26 cellular contexts compared by ENCODE assay signal in the genomic region with DNA sequence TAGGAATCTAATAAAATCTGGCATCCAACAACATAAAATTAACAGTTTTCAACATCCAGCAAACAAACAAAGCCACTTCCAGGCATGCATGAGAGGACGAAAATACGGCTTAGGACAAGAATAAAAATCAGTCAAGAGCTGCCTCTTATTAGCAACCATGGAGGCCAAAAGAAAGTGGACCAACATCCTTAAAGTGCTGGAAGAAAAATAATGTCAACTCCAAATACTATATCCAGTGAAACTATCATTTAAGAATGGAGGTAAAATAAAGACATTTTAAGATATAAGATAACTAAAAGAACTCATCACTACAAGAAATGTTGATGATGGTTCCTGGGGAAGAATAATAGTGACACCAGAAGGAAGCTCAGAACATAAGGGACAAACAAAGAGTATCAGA.
"Had no signal": no experiment of that assay in that cellular context is flagged by ENCODE, and none has a peak within 500 bp of the region (broad histone marks: within the 10 kb centered on the region; RNA-seq: fewer than 3 reads in every experiment).

No MANE protein-coding gene starts in this region.

- DNase-seq: stimulated activated CD4-positive, alpha-beta T cell treated with anti-CD3 and anti-CD28 coated beads, Interleukin-2, amount 100 ng/mL, for 48 hours; stimulated activated CD4-positive, alpha-beta T cell treated with anti-CD3 and anti-CD28 coated beads, Interleukin-4, amount 100 ng/mL, for 1 hour; stimulated activated CD4-positive, alpha-beta T cell treated with anti-CD3 and anti-CD28 coated beads, Interleukin-4, amount 100 ng/mL, for 24 hours; stimulated activated CD4-positive, alpha-beta T cell treated with anti-CD3 and anti-CD28 coated beads, Interleukin-4, amount 100 ng/mL, for 4 hours; stimulated activated CD8-positive, alpha-beta memory T cell treated with anti-CD3 and anti-CD28 coated beads, Interleukin-4, amount 100 ng/mL, for 48 hours; stimulated activated naive B cell treated with anti-CD40 and anti-IgM and Interleukin-4, amounts not matched to agents 10 μg/mL and 1 μg/mL and 100 μg/mL, for 72 hours; stimulated activated naive CD4-positive, alpha-beta T cell; stimulated activated naive CD4-positive, alpha-beta T cell treated with Interleukin-2 at 50 U/mL for 16 hours; stimulated activated naive CD8-positive, alpha-beta T cell treated with anti-CD3 and anti-CD28 coated beads, Interleukin-15, amount 100 ng/mL, for 72 hours; stimulated activated naive CD8-positive, alpha-beta T cell treated with anti-CD3 and anti-CD28 coated beads, Interleukin-15, Interleukin-2, amounts not matched to agents 100 U/mL and 50 U/mL, for 24 hours; stomach; substantia nigra; testis; thyroid gland; tibial artery; transverse colon; trophoblast cell; upper lobe of left lung; upper lobe of right lung; uterus had no signal

- H3K36me3 ChIP-seq: stomach, suprapubic skin, thoracic aorta, thyroid gland, tibial artery, tibial nerve, transverse colon, upper lobe of left lung, upper lobe of right lung, uterus, vagina had no signal

- H3K4me1 ChIP-seq: stomach, suprapubic skin, testis, thyroid gland, tibial artery, tibial nerve, transverse colon, upper lobe of left lung, upper lobe of right lung, uterus, vagina had no signal

- ATAC-seq: stimulated activated effector memory CD8-positive, alpha-beta T cell treated with anti-CD3 and anti-CD28 coated beads, Interleukin-12 subunit alpha, Interleukin-12 subunit beta, amount 100 ng/mL, for 72 hours; stimulated activated memory B cell treated with anti-CD40 and anti-IgM and Interleukin-4, amounts not matched to agents 10 μg/mL and 1 μg/mL and 100 μg/mL, for 72 hours; stimulated activated naive B cell treated with anti-CD40 and anti-IgM and Interleukin-4, amounts not matched to agents 10 μg/mL and 1 μg/mL and 100 μg/mL, for 72 hours; stimulated activated naive CD8-positive, alpha-beta T cell treated with anti-CD3 and anti-CD28 coated beads, Interleukin-15, amount 100 ng/mL, for 72 hours; stimulated activated naive CD8-positive, alpha-beta T cell treated with anti-CD3 and anti-CD28 coated beads, Interleukin-15, Interleukin-2, amounts not matched to agents 100 U/mL and 50 U/mL, for 24 hours; upper lobe of right lung had no signal

- H3K9me3 ChIP-seq: suprapubic skin, testis, thyroid gland, transverse colon, upper lobe of left lung, uterus, vagina had no signal

- H3K4me3 ChIP-seq: stomach, suprapubic skin, testis, thoracic aorta, thyroid gland, tibial artery, tibial nerve, transverse colon, upper lobe of left lung, upper lobe of right lung, uterus, vagina had no signal

- H3K27ac ChIP-seq: stomach, suprapubic skin, testis, thoracic aorta, thyroid gland, tibial artery, tibial nerve, transverse colon, upper lobe of left lung, upper lobe of right lung, uterus, vagina had no signal
